ENCODE assay signal across 32 cellular contexts in the genomic region with DNA sequence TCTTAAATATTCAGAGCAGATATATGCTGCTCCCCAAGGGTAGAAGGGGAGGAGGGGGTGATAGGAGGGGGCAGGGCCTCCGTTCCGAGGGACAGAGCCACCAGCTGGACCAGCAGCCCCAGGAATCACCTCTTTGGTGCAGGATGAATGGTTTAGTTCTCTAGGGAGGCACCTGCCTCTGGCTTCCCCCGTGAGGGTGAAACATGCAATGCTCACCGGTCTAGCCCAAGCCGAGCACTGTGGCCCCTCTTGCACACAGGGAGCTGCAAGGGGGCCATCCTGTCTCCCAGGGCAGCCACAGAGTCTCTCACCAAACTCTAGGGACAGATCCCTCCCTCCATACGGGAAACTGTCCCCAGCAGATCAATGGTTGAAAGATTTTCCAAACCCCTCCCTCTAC.
"Had no signal": no experiment of that assay in that cellular context is flagged by ENCODE, and none has a peak within 500 bp of the region (broad histone marks: within the 10 kb centered on the region; RNA-seq: fewer than 3 reads in every experiment).

No MANE protein-coding gene starts in this region.

- H3K27ac ChIP-seq: cardiac muscle cell, PC-9, RWPE1, WERI-Rb-1 had no signal

- H3K4me3 ChIP-seq: cardiac muscle cell, PC-9 had no signal

- H3K4me2 ChIP-seq: PC-9 had no signal

- FAIRE-seq: RCC 7860 had no signal

- H2AFZ ChIP-seq: PC-9 had no signal

- ATAC-seq: activated CD8-positive, alpha-beta memory T cell treated with anti-CD3 and anti-CD28 coated beads, Interleukin-2, amount 10 ng/mL, durations not matched to agents 7 days and 5 days; activated T-cell treated with anti-CD3 and anti-CD28 coated beads, Interleukin-2, amount 50 U/mL, for 72 hours; activated T-helper 17 cell treated with anti-CD3 and anti-CD28 coated beads, Interleukin-2, amount 50 U/mL, for 72 hours; Right ventricle myocardium inferior had no signal

- H3K36me3 ChIP-seq: cardiac muscle cell, WERI-Rb-1 had no signal

- H3K27me3 ChIP-seq: cardiac muscle cell had no signal

- DNase-seq: activated CD4-positive, alpha-beta memory T cell treated with anti-CD3 and anti-CD28 coated beads, Interleukin-2, amount 10 ng/mL, durations not matched to agents 7 days and 5 days; activated CD4-positive, alpha-beta T cell treated with anti-CD3 and anti-CD28 coated beads for 1 hour; activated CD4-positive, alpha-beta T cell treated with anti-CD3 and anti-CD28 coated beads for 48 hours; activated CD4-positive, CD25-positive, alpha-beta regulatory T cell; activated CD8-positive, alpha-beta memory T cell treated with anti-CD3 and anti-CD28 coated beads for 24 hours; activated CD8-positive, alpha-beta memory T cell treated with anti-CD3 and anti-CD28 coated beads, Interleukin-2, amount 10 ng/mL, durations not matched to agents 7 days and 5 days; activated effector memory CD4-positive, alpha-beta T cell treated with anti-CD3 and anti-CD28 coated beads, Interleukin-2, amount 50 U/mL, for 16 hours; activated naive CD4-positive, alpha-beta T cell; activated naive CD4-positive, alpha-beta T cell treated with anti-CD3 and anti-CD28 coated beads, Interleukin-2, amount 50 U/mL, for 16 hours; activated naive CD8-positive, alpha-beta T cell treated with anti-CD3 and anti-CD28 coated beads for 36 hours; activated T-cell treated with anti-CD3 and anti-CD28 coated beads, Interleukin-2, amount 50 U/mL, for 1 hour; activated T-cell treated with anti-CD3 and anti-CD28 coated beads, Interleukin-2, amount 50 U/mL, for 72 hours; amniotic stem cell; KBM-7; NCI-H1105; NCI-H1417 treated with DMSO at 0.1 percent for 48 hours; NCI-H187 treated with DMSO at 0.1 percent for 48 hours; NCI-H2081 treated with DMSO at 0.1 percent for 48 hours; NCI-H226; NCI-H524 treated with DMSO at 0.1 percent for 48 hours; PC-9; SIG-M5; SW 1271; T-helper 1 cell; T-helper 2 cell; T1000; WERI-Rb-1 had no signal
